Comparison of ENCODE assay signal across 23 cellular contexts in the genomic region with DNA sequence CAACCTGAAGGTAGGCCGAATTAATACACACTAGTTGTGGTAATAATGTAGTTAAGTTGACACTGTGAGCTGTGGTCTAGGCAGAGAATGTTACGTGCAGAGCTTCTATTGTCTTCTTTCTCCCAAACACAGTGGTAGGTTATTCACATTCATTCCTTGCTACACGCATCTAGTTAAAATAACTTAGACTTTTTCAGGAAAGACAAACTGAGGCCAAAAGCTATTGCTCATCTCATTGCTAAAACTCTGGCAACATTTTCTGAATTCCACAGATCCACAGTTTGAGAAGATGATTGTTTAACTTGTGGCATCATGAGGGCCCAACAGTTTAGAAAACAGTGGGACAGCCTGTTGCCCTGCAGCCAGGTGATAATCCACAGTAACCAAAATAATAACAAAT.
DNase-seq lines count a peak whose midpoint lies in the region; ATAC-seq, FAIRE-seq and TF ChIP-seq lines count a peak whose summit lies in the region.
"Had no signal": no experiment of that assay in that cellular context is flagged by ENCODE, and none has a peak within 500 bp of the region (broad histone marks: within the 10 kb centered on the region; RNA-seq: fewer than 3 reads in every experiment).

No MANE protein-coding gene starts in this region.

- in situ Hi-C loops in gastrocnemius medialis (cut with MboI; ENCODE audit: low sequenced_read_pairs in 4 of 4): no loop called here

- TF ChIP-seq CTCF in endodermal cell (conservative IDR thresholded peaks at IDR 0.05) (no peak), gastrocnemius medialis (IDR thresholded peaks at IDR 0.05 in 4 of 5, conservative IDR thresholded peaks at IDR 0.05 in 1 of 5) (no peak)

- H3K9ac ChIP-seq in HUES6 (ENCODE audit: low read length) (no peak overlapping the region), endodermal cell (ENCODE audit: extremely low read depth, low read length, poor library complexity, severe bottlenecking) (no peak overlapping the region)
- H3K9ac ChIP-seq: BLaER1, KMS-11 had no signal

- FAIRE-seq in GM12891 (lab: Jason Lieb, UNC): no peak
- FAIRE-seq: GM12878 had no signal

- H3K36me3 ChIP-seq in HUES6 (ENCODE audit: control insufficient read depth, insufficient read depth, low read length) (no peaks in the 10 kb centered on the region), endodermal cell (ENCODE audit: control insufficient read depth, insufficient read depth, low read length) (no peaks in the 10 kb centered on the region), gastrocnemius medialis (no peaks in the 10 kb centered on the region)
- H3K36me3 ChIP-seq: BLaER1, Peyer's patch had no signal

- peaks cover 22% of the 10 kb centered on the region for H3K4me1 Mint-ChIP-seq in endodermal cell

- H3K9me3 Mint-ChIP-seq in endodermal cell: no peaks in the 10 kb centered on the region
- H3K9me3 Mint-ChIP-seq: CD4-positive, alpha-beta T cell had no signal

- TF ChIP-seq POLR2A in GM12891 (IDR thresholded peaks at IDR 0.05; ENCODE audit: low read depth, low read length) (no peak), gastrocnemius medialis (IDR thresholded peaks at IDR 0.05) (no peak)

- H3K4me3 Mint-ChIP-seq in endodermal cell: no peak overlapping the region
- H3K4me3 Mint-ChIP-seq: CD4-positive, alpha-beta T cell had no signal

- WGBS in endodermal cell (ENCODE audit: insufficient coverage in 1 of 2, insufficient read length in 1 of 2), 2 experiments: 39 to 56% methylated on average over 2 of the region's 3 CpGs

- H3K27ac Mint-ChIP-seq in endodermal cell: no peak overlapping the region
- H3K27ac Mint-ChIP-seq: CD4-positive, alpha-beta T cell had no signal

- peaks cover 46% of the 10 kb centered on the region for H3K4me1 ChIP-seq in HUES6 (ENCODE audit: control insufficient read depth, insufficient read depth, low read length)
- H3K4me1 ChIP-seq in endodermal cell (ENCODE audit: control insufficient read depth, insufficient read depth, low read length): no peaks in the 10 kb centered on the region
- no peaks in the 10 kb centered on the region for H3K4me1 ChIP-seq in gastrocnemius medialis
- H3K4me1 ChIP-seq: BLaER1, Peyer's patch had no signal

- ATAC-seq in HG03280 (IDR thresholded peaks at IDR 0.05; ENCODE audit: unreplicated experiment) (no peak), gastrocnemius medialis (no peak)
- ATAC-seq: GM12878, SK-N-SH treated with all-trans-retinoic acid at 6 μM for 48 hours had no signal

- DNase-seq in endodermal cell: peak; percentile 44
- DNase-seq in iPS-NIHi11 (ENCODE audit: low spot score): peak; percentile 20
- DNase-seq in GM12891 (ENCODE audit: insufficient read length, low spot score): no peak
- no peak for DNase-seq in stimulated activated CD8-positive, alpha-beta memory T cell treated with anti-CD3 and anti-CD28 coated beads, Interleukin-4, amount 100 ng/mL, for 48 hours
- DNase-seq in gastrocnemius medialis: no peak
- DNase-seq: CD4-positive, alpha-beta T cell; COR-L47; DMS79; GOT3; IMR-90; NCI-H1105; NCI-H2029 treated with DMSO at 0.1 percent for 48 hours; NCI-H2171; NCI-H345; NCI-H524; NCI-H82; Peyer's patch had no signal

- H3K4me3 ChIP-seq in HUES6 (ENCODE audit: low read depth, low read length) (0 out of 2 replicates have a peak overlapping the region, but pooled peaks have one; percentile 8), endodermal cell (ENCODE audit: low read length) (no peak overlapping the region), gastrocnemius medialis (no peak overlapping the region)
- H3K4me3 ChIP-seq: BLaER1, GM12878, Peyer's patch had no signal

- H3K27ac ChIP-seq in HUES6 (ENCODE audit: low read depth, low read length) (peak overlapping the region; percentile 86), endodermal cell (ENCODE audit: low read depth, low read length) (peak overlapping the region; percentile 46), gastrocnemius medialis (no peak overlapping the region)
- H3K27ac ChIP-seq: BLaER1, KMS-11, Peyer's patch had no signal

- H3K27me3 Mint-ChIP-seq in endodermal cell (ENCODE audit: insufficient read depth): peaks cover 14% of the 10 kb centered on the region
- H3K27me3 Mint-ChIP-seq: CD4-positive, alpha-beta T cell had no signal

- H3K9me3 ChIP-seq in HUES6 (ENCODE audit: control insufficient read depth, insufficient read depth, low read depth, low read length): no peaks in the 10 kb centered on the region
- no peaks in the 10 kb centered on the region for H3K9me3 ChIP-seq in endodermal cell (ENCODE audit: control insufficient read depth, low read length)
- no peaks in the 10 kb centered on the region for H3K9me3 ChIP-seq in gastrocnemius medialis
- H3K9me3 ChIP-seq: BLaER1, Peyer's patch had no signal

- intact Hi-C loops in gastrocnemius medialis (cut with DNase I; ENCODE audit: low total_unique reads): no loop called here

- H3K36me3 Mint-ChIP-seq in endodermal cell (ENCODE audit: low read depth): no peaks in the 10 kb centered on the region

- H3K27me3 ChIP-seq in HUES6 (ENCODE audit: control insufficient read depth, insufficient read depth, low read length) (no peaks in the 10 kb centered on the region), endodermal cell (ENCODE audit: control insufficient read depth, insufficient read depth, low read length, poor library complexity, severe bottlenecking) (no peaks in the 10 kb centered on the region), gastrocnemius medialis (no peaks in the 10 kb centered on the region)
- H3K27me3 ChIP-seq: BLaER1, Peyer's patch had no signal

TF ChIP-seq in GM12891, 5 proteins besides CTCF, POLR2A, EP300 and RAD21:
- TF ChIP-seq PAX5 (IDR thresholded peaks at IDR 0.05; ENCODE audit: insufficient read depth, low read length, severe bottlenecking) (no peak), POLR2AphosphoS5 (IDR thresholded peaks at IDR 0.05; ENCODE audit: low read depth, low read length) (no peak), POU2F2 (IDR thresholded peaks at IDR 0.05; ENCODE audit: low read depth, low read length) (no peak), TAF1 (IDR thresholded peaks at IDR 0.05; ENCODE audit: low read depth, low read length) (no peak), SPI1 (IDR thresholded peaks at IDR 0.05; ENCODE audit: low read depth, low read length) (no peak)

Comparison
In these comparisons a context has a peak if more than half of its experiments do, and no peak if none do; other contexts are left out.
1. H3K27ac ChIP-seq: peak in HUES6 (single experiment) and endodermal cell (single experiment); none in gastrocnemius medialis (0 of 4).
2. DNase-seq: peak in endodermal cell (single experiment) and iPS-NIHi11 (single experiment); none in GM12891 (single experiment), stimulated activated CD8-positive, alpha-beta memory T cell treated with anti-CD3 and anti-CD28 coated beads, Interleukin-4, amount 100 ng/mL, for 48 hours (single experiment) and gastrocnemius medialis (0 of 2).